ENCODE assay signal across 25 cellular contexts in genomic region chr20:20737158-20737557, GRCh38. TPM values are rescaled to one million over a fixed set of nuclear protein-coding genes. Genes with fewer than 3 reads are reported as not detected.
DNase-seq lines count a peak whose midpoint lies in the region; ATAC-seq and TF ChIP-seq lines count a peak whose summit lies in the region.
"Had no signal": no experiment of that assay in that cellular context is flagged by ENCODE, and none has a peak within 500 bp of the region (broad histone marks: within the 10 kb centered on the region; RNA-seq: fewer than 3 reads in every experiment).

No MANE protein-coding gene starts in this region.

- H3K79me2 ChIP-seq in GM23338 (replicated peaks; ENCODE audit: insufficient read depth) = no peaks in the 10 kb centered on the region

- peak overlapping the region; percentile 28; the same call in 1 of the 2 replicates for H2AFZ ChIP-seq in GM23338

- H3K27me3 ChIP-seq in GM23338 (ENCODE audit: insufficient read depth) = no peaks in the 10 kb centered on the region
- H3K27me3 ChIP-seq: body of pancreas, heart left ventricle, MG63, upper lobe of right lung had no signal

- ATAC-seq in GM23338 (no peak), memory B cell (ENCODE audit: low read depth) (peak; percentile 46), HG02938 (IDR thresholded peaks at IDR 0.05; ENCODE audit: unreplicated experiment) (no peak)
- ATAC-seq: body of pancreas, HCT116, upper lobe of right lung had no signal

- H3K36me3 Mint-ChIP-seq in GM23338 (ENCODE audit: low read depth) = no peaks in the 10 kb centered on the region
- H3K36me3 Mint-ChIP-seq in memory B cell = no peaks in the 10 kb centered on the region

- H3K4me3 ChIP-seq in GM23338 = no peak overlapping the region
- H3K4me3 ChIP-seq: body of pancreas, heart left ventricle, MG63, skin epidermis, upper lobe of right lung had no signal

- H3K27ac Mint-ChIP-seq in GM23338 (no peak overlapping the region), memory B cell (no peak overlapping the region)

- no peak for TF ChIP-seq CTCF in GM23338 (conservative IDR thresholded peaks at IDR 0.05; ENCODE audit: low read depth in 2 of 2)
- TF ChIP-seq CTCF in GM10248 (IDR thresholded peaks at IDR 0.05; ENCODE audit: control extremely low read depth, extremely low read depth, low read depth, missing control alignments) = no peak

- DNase-seq in DMS153 (lab: John Stamatoyannopoulos, UW) (peak; percentile 15), DMS153 treated with DMSO at 0.1 percent for 48 hours (lab: John Stamatoyannopoulos, UW; ENCODE audit: unreplicated experiment) (no peak), GM23338 (ENCODE audit: low spot score) (no peak), NCI-H345 treated with DMSO at 0.1 percent for 48 hours (lab: John Stamatoyannopoulos, UW; ENCODE audit: unreplicated experiment) (peak; percentile 36), memory B cell (ENCODE audit: low spot score in 2 of 2) (no peak), AG20443 (ENCODE audit: low spot score) (no peak), GM10248 (ENCODE audit: extremely low spot score) (no peak)
- DNase-seq: activated CD4-positive, CD25-positive, alpha-beta regulatory T cell treated with anti-CD3 and anti-CD28 coated beads, Interleukin-2, amount 50 U/mL, for 72 hours; activated gamma-delta T cell treated with Interleukin-2 at 50 U/mL for 16 hours; activated T-cell treated with anti-CD3 and anti-CD28 coated beads, Interleukin-2, amount 50 U/mL, for 1 hour; body of pancreas; Caco-2; DND-41; heart left ventricle; IMR-90; mesendoderm; MG63; NCI-H187; SHP77 treated with DMSO at 0.1 percent for 48 hours; stimulated activated CD4-positive, alpha-beta T cell treated with anti-CD3 and anti-CD28 coated beads, Interleukin-1b, Interleukin-23, amount 100 ng/mL, for 48 hours; upper lobe of right lung had no signal

- no peak overlapping the region for H3K4me3 Mint-ChIP-seq in GM23338
- H3K4me3 Mint-ChIP-seq in memory B cell = no peak overlapping the region

- H3F3A ChIP-seq in GM23338 (replicated peaks; ENCODE audit: low read depth) = no peaks in the 10 kb centered on the region

- no peak overlapping the region for H3K4me2 ChIP-seq in GM23338

- H3K27me3 Mint-ChIP-seq in GM23338 (ENCODE audit: insufficient read depth, low read depth, poor library complexity) = peaks cover 2% of the 10 kb centered on the region
- H3K27me3 Mint-ChIP-seq in memory B cell = peaks cover 7% of the 10 kb centered on the region

- H3K36me3 ChIP-seq in GM23338 (ENCODE audit: insufficient read depth) = no peaks in the 10 kb centered on the region
- H3K36me3 ChIP-seq: heart left ventricle, MG63, upper lobe of right lung had no signal

- H3K27ac ChIP-seq in GM23338 (ENCODE audit: low read depth) = no peak overlapping the region
- H3K27ac ChIP-seq: 22Rv1, body of pancreas, heart left ventricle, skin epidermis, upper lobe of right lung had no signal

- H3K9me3 Mint-ChIP-seq in GM23338 = no peaks in the 10 kb centered on the region
- no peaks in the 10 kb centered on the region for H3K9me3 Mint-ChIP-seq in memory B cell

- no peaks in the 10 kb centered on the region for H4K20me1 ChIP-seq in GM23338 (replicated peaks; ENCODE audit: insufficient read depth)

- H3K4me1 Mint-ChIP-seq in GM23338 (peaks cover 16% of the 10 kb centered on the region), memory B cell (peaks cover 16% of the 10 kb centered on the region)

- POLR2A ChIA-PET in GM10248 (lab: Yijun Ruan, JAX) = no interaction called here

- H3K9me2 ChIP-seq in GM23338 (ENCODE audit: insufficient read depth) = no peaks in the 10 kb centered on the region

- CTCF ChIA-PET in GM10248 (lab: Yijun Ruan, JAX) = interaction anchor here (1.9 to 2.2 kb wide), 2 partner anchors 9 to 15 kb away, joined by 5 to 8 read pairs; no protein-coding TSS in a partner anchor

- H3K4me1 ChIP-seq in GM23338 (ENCODE audit: insufficient read depth) = peaks cover 6% of the 10 kb centered on the region
- H3K4me1 ChIP-seq: Caco-2 had no signal

TF ChIP-seq in GM23338, 12 proteins besides CTCF, POLR2A, EP300 and RAD21 (continues in another document):
- TF ChIP-seq ZNF462 (CRISPR knock-in tag; IDR thresholded peaks at IDR 0.05) = no peak
- TF ChIP-seq ZNF114 (CRISPR knock-in tag; IDR thresholded peaks at IDR 0.05) = no peak
- no peak for TF ChIP-seq POLR2AphosphoS5 (IDR thresholded peaks at IDR 0.05; ENCODE audit: low read depth)
- TF ChIP-seq STAT1 (IDR thresholded peaks at IDR 0.05; ENCODE audit: unreplicated experiment) = no peak
- no peak for TF ChIP-seq CREB1 (CRISPR knock-in tag; IDR thresholded peaks at IDR 0.05; ENCODE audit: low read depth)
- no peak for TF ChIP-seq JUNB (IDR thresholded peaks at IDR 0.05; ENCODE audit: unreplicated experiment)
- TF ChIP-seq ETS1 (IDR thresholded peaks at IDR 0.05) = no peak

RNA-seq across cellular contexts. Expression of gene RALGAPA2, which starts 24.7 kb away (rescaled TPM):
- total RNA-seq in GM23338 (2014; rRNA removed; shearing (Covaris generic)) = 35.3 and 43.4 TPM in 2 replicates
- 7.8 and 13.1 TPM in 2 replicates for polyA plus RNA-seq in GM23338 (2016; fragmentation: Nextera tagmentation; extraction: Ambion mirVana)

Comparison
In these comparisons a context has a peak if more than half of its experiments do, and no peak if none do; other contexts are left out.
1. DNase-seq: peak in DMS153 (single experiment) and NCI-H345 treated with DMSO at 0.1 percent for 48 hours (single experiment); none in DMS153 treated with DMSO at 0.1 percent for 48 hours (single experiment), GM23338 (single experiment), memory B cell (0 of 2), AG20443 (single experiment) and GM10248 (single experiment).